In the genomic region with DNA sequence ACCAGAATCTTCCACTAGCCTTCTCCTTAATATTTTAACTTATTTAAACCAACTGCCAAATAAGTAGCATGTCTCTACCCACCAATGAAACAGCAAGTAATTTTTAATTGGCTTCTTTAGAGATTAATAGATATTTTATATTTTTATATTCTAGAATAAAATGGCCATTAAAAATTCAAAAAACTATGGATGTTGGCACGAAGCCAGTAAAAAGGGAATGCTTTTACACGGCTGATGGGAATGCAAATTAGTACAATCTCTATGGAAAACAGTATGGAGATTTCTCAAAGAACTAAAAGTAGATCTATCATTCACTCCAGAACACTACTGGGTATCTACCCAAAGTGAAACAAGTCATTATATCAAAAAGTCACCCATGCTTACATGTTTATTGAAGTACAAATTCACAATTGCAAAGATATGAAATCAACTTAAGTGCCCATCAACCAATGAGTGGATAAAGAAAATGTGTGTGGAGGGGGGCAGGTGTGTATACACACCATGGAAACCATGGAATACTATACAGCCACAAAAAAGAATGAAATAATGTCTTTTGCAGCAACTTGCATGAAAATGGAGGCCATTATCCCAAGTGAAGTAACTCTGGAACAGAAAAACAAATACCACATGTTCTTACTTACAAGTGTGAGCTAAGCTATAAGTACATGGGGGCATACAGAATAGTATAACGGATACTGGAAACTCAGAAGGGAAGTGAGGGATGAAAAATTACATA, we compare ENCODE assay signal across 22 cellular contexts. TPM values are rescaled to one million over a fixed set of nuclear protein-coding genes. Genes with fewer than 3 reads are reported as not detected.
DNase-seq lines count a peak whose midpoint lies in the region; ATAC-seq, FAIRE-seq and TF ChIP-seq lines count a peak whose summit lies in the region.
"Had no signal": no experiment of that assay in that cellular context is flagged by ENCODE, and none has a peak within 500 bp of the region (broad histone marks: within the 10 kb centered on the region; RNA-seq: fewer than 3 reads in every experiment).

No MANE protein-coding gene starts in this region.

- H3K4me1 Mint-ChIP-seq in activated T-cell treated with anti-CD3 and anti-CD28 coated beads, Interleukin-2, amount 50 U/mL, for 72 hours (ENCODE audit: low read depth), result no peaks in the 10 kb centered on the region
- H3K4me1 Mint-ChIP-seq: GM23338, H9 had no signal

- intact Hi-C loops in Right ventricle myocardium inferior (cut with DNase I) (no loop called here), PC-9 (cut with micrococcal nuclease; ENCODE audit: unreplicated experiment) (no loop called here)

- H3K4me3 Mint-ChIP-seq in activated T-cell treated with anti-CD3 and anti-CD28 coated beads, Interleukin-2, amount 50 U/mL, for 72 hours, result no peak overlapping the region
- H3K4me3 Mint-ChIP-seq: CD4-positive, CD25-positive, alpha-beta regulatory T cell; CD8-positive, alpha-beta T cell; GM23338; H9; HFFc6 had no signal

- H3K79me2 ChIP-seq in PC-9 (ENCODE audit: low read depth), result no peaks in the 10 kb centered on the region

- H3K36me3 ChIP-seq in right atrium auricular region, result peaks cover 71% of the 10 kb centered on the region
- H3K36me3 ChIP-seq in PC-9 (ENCODE audit: low read depth), result peaks cover 23% of the 10 kb centered on the region

- FAIRE-seq in D721Med (lab: Jason Lieb, UNC), result peak; percentile 51
- FAIRE-seq: A549, GM19239 had no signal

- no peak for DNase-seq in Right ventricle myocardium inferior (ENCODE audit: missing footprints)
- DNase-seq in right atrium auricular region (ENCODE audit: low spot score), result no peak
- DNase-seq in D721Med (ENCODE audit: insufficient read length, low spot score), result no peak
- DNase-seq in PC-9, result no peak
- DNase-seq in epithelial cell of prostate (ENCODE audit: low read depth, low spot score), result no peak
- no peak for DNase-seq in activated T-cell treated with anti-CD3 and anti-CD28 coated beads, Interleukin-2, amount 50 U/mL, for 72 hours
- DNase-seq: 8988T; C1 segment of cervical spinal cord; Caco-2; CD4-positive, CD25-positive, alpha-beta regulatory T cell; CD8-positive, alpha-beta T cell; DMS 273 treated with DMSO at 0.1 percent for 48 hours; DMS79 treated with DMSO at 0.1 percent for 48 hours; GF-D8; H9 had no signal

- POLR2A ChIA-PET in PC-9 (lab: Charles Lee; ENCODE audit: unreplicated experiment), result no interaction called here

- H4K20me1 ChIP-seq in PC-9 (ENCODE audit: insufficient read depth), result no peaks in the 10 kb centered on the region

- H3K27me3 ChIP-seq in right atrium auricular region (no peaks in the 10 kb centered on the region), PC-9 (ENCODE audit: insufficient read depth, low read depth) (no peaks in the 10 kb centered on the region)

- H3K9me3 Mint-ChIP-seq in activated T-cell treated with anti-CD3 and anti-CD28 coated beads, Interleukin-2, amount 50 U/mL, for 72 hours, result no peaks in the 10 kb centered on the region
- H3K9me3 Mint-ChIP-seq: GM23338, H9, HFFc6 had no signal

- H3K4me2 ChIP-seq in PC-9, result peak overlapping the region; percentile 19; the same call in 1 of the 2 replicates
- H3K4me2 ChIP-seq: A549, GM23338 had no signal

- no peaks in the 10 kb centered on the region for H3K9me3 ChIP-seq in right atrium auricular region
- no peaks in the 10 kb centered on the region for H3K9me3 ChIP-seq in PC-9 (ENCODE audit: insufficient read depth, low read depth)
- H3K9me3 ChIP-seq: A549, Caco-2 had no signal

- no peaks in the 10 kb centered on the region for H3K27me3 Mint-ChIP-seq in activated T-cell treated with anti-CD3 and anti-CD28 coated beads, Interleukin-2, amount 50 U/mL, for 72 hours (ENCODE audit: low read depth)
- H3K27me3 Mint-ChIP-seq: CD4-positive, CD25-positive, alpha-beta regulatory T cell had no signal

- no peak overlapping the region for H3K4me3 ChIP-seq in right atrium auricular region
- no peak overlapping the region for H3K4me3 ChIP-seq in PC-9
- H3K4me3 ChIP-seq: A549, GM23338 had no signal

- no peaks in the 10 kb centered on the region for H3K4me1 ChIP-seq in right atrium auricular region
- peaks cover 14% of the 10 kb centered on the region for H3K4me1 ChIP-seq in PC-9 (replicated peaks; ENCODE audit: insufficient read depth)
- H3K4me1 ChIP-seq: A549, Caco-2 had no signal

- H3K9me2 ChIP-seq in PC-9 (ENCODE audit: insufficient read depth), result no peaks in the 10 kb centered on the region

- no peak overlapping the region for H3K27ac Mint-ChIP-seq in activated T-cell treated with anti-CD3 and anti-CD28 coated beads, Interleukin-2, amount 50 U/mL, for 72 hours
- H3K27ac Mint-ChIP-seq: CD8-positive, alpha-beta T cell; GM23338; H9; HFFc6 had no signal

- no peak overlapping the region for H2AFZ ChIP-seq in PC-9
- H2AFZ ChIP-seq: GM23338 had no signal

- CTCF ChIA-PET in PC-9 (lab: Charles Lee), result no interaction called here

- TF ChIP-seq CTCF in right atrium auricular region (IDR thresholded peaks at IDR 0.05) (no peak), D721Med (IDR thresholded peaks at IDR 0.05; ENCODE audit: insufficient read depth, missing control alignments) (no peak), PC-9 (conservative IDR thresholded peaks at IDR 0.05) (no peak)

- BruUV-seq in PC-9 (replicated peaks; lab: Mats Ljungman, UMichigan), result no TSS peak

- ATAC-seq in Right ventricle myocardium inferior (peak; percentile 31), GM18870 (IDR thresholded peaks at IDR 0.05; ENCODE audit: unreplicated experiment) (no peak), GM19467 (IDR thresholded peaks at IDR 0.05; ENCODE audit: unreplicated experiment) (no peak)
- no peak for ATAC-seq in activated T-cell treated with anti-CD3 and anti-CD28 coated beads, Interleukin-2, amount 50 U/mL, for 72 hours (replicated peaks in 1 of 2)
- ATAC-seq: A549; CD8-positive, alpha-beta T cell; GM23338; HCT116 had no signal

- H3K36me3 Mint-ChIP-seq in activated T-cell treated with anti-CD3 and anti-CD28 coated beads, Interleukin-2, amount 50 U/mL, for 72 hours (ENCODE audit: insufficient read depth in 2 of 2), result peaks cover 11 to 39% of the 10 kb centered on the region in 2 donors

- no peak overlapping the region for H3K27ac ChIP-seq in right atrium auricular region
- H3K27ac ChIP-seq in PC-9, result peak overlapping the region; percentile 58
- peak overlapping the region; percentile 4 for H3K27ac ChIP-seq in epithelial cell of prostate
- H3K27ac ChIP-seq: A549 had no signal

- peaks cover 3% of the 10 kb centered on the region for H3F3A ChIP-seq in PC-9 (ENCODE audit: insufficient read depth, low read depth)

RNA-seq across cellular contexts. Expression of a gene that starts 15.1 kb away (rescaled TPM):
- total RNA-seq in Right ventricle myocardium inferior, result 10.9 TPM
- total RNA-seq in right atrium auricular region, result 10 to 100 TPM in 1 of 2 donors, 1 to 10 TPM in 1; 9.7 to 12.7 TPM
- 9.0 and 10.0 TPM in 2 replicates for total RNA-seq in PC-9 (2021)
- 10 to 100 TPM; 13.8 to 14.5 TPM for total RNA-seq in activated T-cell treated with anti-CD3 and anti-CD28 coated beads, Interleukin-2, amount 50 U/mL, for 72 hours

Comparison
In these comparisons a context has a peak if more than half of its experiments do, and no peak if none do; other contexts are left out.
1. H3K27ac ChIP-seq: peak in PC-9 (single experiment) and epithelial cell of prostate (single experiment); none in right atrium auricular region (0 of 2).